16 cellular contexts compared by ENCODE assay signal in the genomic region with DNA sequence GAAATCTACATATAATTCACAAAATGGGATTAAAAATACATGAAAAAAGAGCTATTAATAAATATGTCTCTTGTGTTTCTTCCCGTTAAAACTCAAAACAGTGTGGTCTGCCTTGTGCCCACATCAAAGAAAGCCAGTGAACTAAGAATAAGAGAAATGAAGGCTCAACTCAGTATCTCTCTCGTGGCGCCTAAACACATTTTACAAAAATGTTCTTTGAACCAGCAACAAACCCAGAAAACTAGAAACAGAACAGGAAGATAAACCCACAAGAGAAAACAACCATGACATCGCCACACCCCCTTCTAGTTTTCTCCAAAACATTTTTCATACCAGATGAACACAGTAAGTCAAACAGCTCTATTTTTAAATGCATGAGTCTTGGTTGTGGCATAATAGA.
A peak's percentile ranks its signal among the peaks of the same experiment; 100 is the strongest.
DNase-seq lines count a peak whose midpoint lies in the region; ATAC-seq and TF ChIP-seq lines count a peak whose summit lies in the region.
"Had no signal": no experiment of that assay in that cellular context is flagged by ENCODE, and none has a peak within 500 bp of the region (broad histone marks: within the 10 kb centered on the region; RNA-seq: fewer than 3 reads in every experiment).

No MANE protein-coding gene starts in this region.

- H3K27ac Mint-ChIP-seq in activated T-helper 1 cell treated with anti-CD3 and anti-CD28 coated beads, Interleukin-12 subunit alpha, Interleukin-12 subunit beta, Interleukin-2, Interleukin-4 antibody, amounts not matched to agents 30 ng/mL and 10 ng/mL and 1 ng/mL, durations not matched to agents 14 hours and 24 hours and 36 hours: no peak overlapping the region
- no peak overlapping the region for H3K27ac Mint-ChIP-seq in CD8-positive, alpha-beta memory T cell

- DNase-seq in activated T-helper 1 cell treated with anti-CD3 and anti-CD28 coated beads, Interleukin-12 subunit alpha, Interleukin-12 subunit beta, Interleukin-2, Interleukin-4 antibody, amounts not matched to agents 30 ng/mL and 10 ng/mL and 1 ng/mL, durations not matched to agents 14 hours and 24 hours and 36 hours (ENCODE audit: low spot score): peak; percentile 9
- no peak for DNase-seq in body of pancreas
- DNase-seq in NOMO-1 treated with DMSO at 0.1 percent for 48 hours (lab: John Stamatoyannopoulos, UW; ENCODE audit: unreplicated experiment): no peak
- DNase-seq in EL: no peak
- no peak for DNase-seq in CD8-positive, alpha-beta memory T cell
- DNase-seq: activated CD8-positive, alpha-beta memory T cell treated with anti-CD3 and anti-CD28 coated beads, Interleukin-2, amount 50 U/mL, for 48 hours; adrenal gland; colonic mucosa; mesenchymal stem cell; occipital lobe; small intestine; testis had no signal

- intact Hi-C loops in activated T-helper 1 cell treated with anti-CD3 and anti-CD28 coated beads, Interleukin-12 subunit alpha, Interleukin-12 subunit beta, Interleukin-2, Interleukin-4 antibody, amounts not matched to agents 30 ng/mL and 10 ng/mL and 1 ng/mL, durations not matched to agents 14 hours and 24 hours and 36 hours (cut with micrococcal nuclease): no loop called here
- intact Hi-C loops in body of pancreas (cut with DNase I): no loop called here

- ATAC-seq in GM18861 (IDR thresholded peaks at IDR 0.05; ENCODE audit: unreplicated experiment) (peak; percentile 66), GM21390 (IDR thresholded peaks at IDR 0.05; ENCODE audit: unreplicated experiment) (peak; percentile 85), HG03159 (IDR thresholded peaks at IDR 0.05; ENCODE audit: unreplicated experiment) (peak; percentile 73), body of pancreas (no peak)

- peaks cover 19% of the 10 kb centered on the region for H3K4me1 Mint-ChIP-seq in activated T-helper 1 cell treated with anti-CD3 and anti-CD28 coated beads, Interleukin-12 subunit alpha, Interleukin-12 subunit beta, Interleukin-2, Interleukin-4 antibody, amounts not matched to agents 30 ng/mL and 10 ng/mL and 1 ng/mL, durations not matched to agents 14 hours and 24 hours and 36 hours (ENCODE audit: low read depth)
- H3K4me1 Mint-ChIP-seq in CD8-positive, alpha-beta memory T cell: peaks cover 5 to 14% (median 13%) of the 10 kb centered on the region in 3 donors

- no peak overlapping the region for H3K4me3 ChIP-seq in body of pancreas
- no peak overlapping the region for H3K4me3 ChIP-seq in CD8-positive, alpha-beta memory T cell (ENCODE audit: low read length)
- H3K4me3 ChIP-seq: adrenal gland, colonic mucosa, testis had no signal

- H3K27me3 ChIP-seq in body of pancreas: no peaks in the 10 kb centered on the region
- no peaks in the 10 kb centered on the region for H3K27me3 ChIP-seq in CD8-positive, alpha-beta memory T cell (ENCODE audit: insufficient read depth, low read length, poor library complexity, severe bottlenecking)
- H3K27me3 ChIP-seq: adrenal gland, colonic mucosa, testis had no signal

- no peaks in the 10 kb centered on the region for H3K36me3 Mint-ChIP-seq in activated T-helper 1 cell treated with anti-CD3 and anti-CD28 coated beads, Interleukin-12 subunit alpha, Interleukin-12 subunit beta, Interleukin-2, Interleukin-4 antibody, amounts not matched to agents 30 ng/mL and 10 ng/mL and 1 ng/mL, durations not matched to agents 14 hours and 24 hours and 36 hours (ENCODE audit: low read depth)
- no peaks in the 10 kb centered on the region for H3K36me3 Mint-ChIP-seq in CD8-positive, alpha-beta memory T cell
- H3K36me3 Mint-ChIP-seq: CD4-positive, CD25-positive, alpha-beta regulatory T cell had no signal

- H3K4me1 ChIP-seq in body of pancreas: no peaks in the 10 kb centered on the region
- H3K4me1 ChIP-seq in CD8-positive, alpha-beta memory T cell (ENCODE audit: insufficient read depth, low read length): no peaks in the 10 kb centered on the region
- H3K4me1 ChIP-seq: adrenal gland, colonic mucosa, testis had no signal

- no peak overlapping the region for H3K4me3 Mint-ChIP-seq in activated T-helper 1 cell treated with anti-CD3 and anti-CD28 coated beads, Interleukin-12 subunit alpha, Interleukin-12 subunit beta, Interleukin-2, Interleukin-4 antibody, amounts not matched to agents 30 ng/mL and 10 ng/mL and 1 ng/mL, durations not matched to agents 14 hours and 24 hours and 36 hours
- H3K4me3 Mint-ChIP-seq in CD8-positive, alpha-beta memory T cell: peak overlapping the region in 1 of 7 donors; percentile 4
- H3K4me3 Mint-ChIP-seq: CD4-positive, CD25-positive, alpha-beta regulatory T cell had no signal

- H3K36me3 ChIP-seq in body of pancreas (replicated peaks in 1 of 2; ENCODE audit: insufficient read depth in 1 of 2, low read depth in 2 of 2): no peaks in the 10 kb centered on the region
- H3K36me3 ChIP-seq in CD8-positive, alpha-beta memory T cell (ENCODE audit: insufficient read depth, low read length): no peaks in the 10 kb centered on the region
- H3K36me3 ChIP-seq: adrenal gland, colonic mucosa had no signal

- H3K9me3 ChIP-seq in body of pancreas: no peaks in the 10 kb centered on the region
- H3K9me3 ChIP-seq in CD8-positive, alpha-beta memory T cell (ENCODE audit: low read length): no peaks in the 10 kb centered on the region
- H3K9me3 ChIP-seq: adrenal gland, colonic mucosa, testis had no signal

- TF ChIP-seq CTCF in body of pancreas (IDR thresholded peaks at IDR 0.05): no peak

- CTCF ChIA-PET in CD8-positive, alpha-beta memory T cell (lab: Charles Lee): no interaction called here

- WGBS in body of pancreas, 2 donors: 68 to 75% methylated on average over 4 of the region's 4 CpGs

- peaks cover 20% of the 10 kb centered on the region for H3K27me3 Mint-ChIP-seq in activated T-helper 1 cell treated with anti-CD3 and anti-CD28 coated beads, Interleukin-12 subunit alpha, Interleukin-12 subunit beta, Interleukin-2, Interleukin-4 antibody, amounts not matched to agents 30 ng/mL and 10 ng/mL and 1 ng/mL, durations not matched to agents 14 hours and 24 hours and 36 hours (ENCODE audit: insufficient read depth)
- peaks cover 0 to 7% of the 10 kb centered on the region in 2 donors for H3K27me3 Mint-ChIP-seq in CD8-positive, alpha-beta memory T cell

- POLR2A ChIA-PET in CD8-positive, alpha-beta memory T cell (lab: Charles Lee): no interaction called here

- no peak overlapping the region for H3K27ac ChIP-seq in body of pancreas
- no peak overlapping the region for H3K27ac ChIP-seq in CD8-positive, alpha-beta memory T cell (ENCODE audit: low read depth, low read length)
- H3K27ac ChIP-seq: adrenal gland, colonic mucosa, testis had no signal

- H3K9me3 Mint-ChIP-seq in activated T-helper 1 cell treated with anti-CD3 and anti-CD28 coated beads, Interleukin-12 subunit alpha, Interleukin-12 subunit beta, Interleukin-2, Interleukin-4 antibody, amounts not matched to agents 30 ng/mL and 10 ng/mL and 1 ng/mL, durations not matched to agents 14 hours and 24 hours and 36 hours: no peaks in the 10 kb centered on the region
- H3K9me3 Mint-ChIP-seq in CD8-positive, alpha-beta memory T cell: no peaks in the 10 kb centered on the region
- H3K9me3 Mint-ChIP-seq: CD4-positive, CD25-positive, alpha-beta regulatory T cell had no signal

- no peak for TF ChIP-seq POLR2A in body of pancreas (IDR thresholded peaks at IDR 0.05)
